9 cellular contexts compared by ENCODE assay signal in genomic region chr3:127373701-127374625, GRCh38.
DNase-seq lines count a peak whose midpoint lies in the region; ATAC-seq and TF ChIP-seq lines count a peak whose summit lies in the region.
"Had no signal": no experiment of that assay in that cellular context is flagged by ENCODE, and none has a peak within 500 bp of the region (broad histone marks: within the 10 kb centered on the region; RNA-seq: fewer than 3 reads in every experiment).

No MANE protein-coding gene starts in this region.

- H3K4me1 ChIP-seq in HEK293 (ENCODE audit: control insufficient read depth, insufficient read depth, low read length): no peaks in the 10 kb centered on the region
- H3K4me1 ChIP-seq: body of pancreas had no signal

- no peaks in the 10 kb centered on the region for H3K9me3 ChIP-seq in HEK293 (ENCODE audit: control insufficient read depth, insufficient read depth, low read depth, low read length)

- no peaks in the 10 kb centered on the region for H3K36me3 Mint-ChIP-seq in activated CD8-positive, alpha-beta T cell treated with anti-CD3 and anti-CD28 coated beads for 36 hours (ENCODE audit: low read depth)

- no peaks in the 10 kb centered on the region for H3K36me3 ChIP-seq in HEK293 (ENCODE audit: control insufficient read depth in 2 of 2, insufficient read depth in 1 of 2, low read length in 2 of 2)

- no peaks in the 10 kb centered on the region for H3K9me3 Mint-ChIP-seq in activated CD8-positive, alpha-beta T cell treated with anti-CD3 and anti-CD28 coated beads for 36 hours

- DNase-seq in Daoy (ENCODE audit: low read depth) (peak; percentile 35), myocyte (ENCODE audit: low read depth) (peak; percentile 3), anterior cingulate cortex (lab: John Stamatoyannopoulos, UW) (no peak)
- peak; percentile 41 for DNase-seq in activated CD8-positive, alpha-beta T cell treated with anti-CD3 and anti-CD28 coated beads for 36 hours
- DNase-seq in activated CD4-positive, CD25-positive, alpha-beta regulatory T cell treated with anti-CD3 and anti-CD28 coated beads, Interleukin-2, amount 50 U/mL, for 72 hours: no peak
- DNase-seq: body of pancreas, naive B cell had no signal

- no peaks in the 10 kb centered on the region for H3K4me1 Mint-ChIP-seq in activated CD8-positive, alpha-beta T cell treated with anti-CD3 and anti-CD28 coated beads for 36 hours (ENCODE audit: low read depth)

- H3K4me3 ChIP-seq in HEK293 (ENCODE audit: low read depth, low read length): no peak overlapping the region
- H3K4me3 ChIP-seq: body of pancreas had no signal

- intact Hi-C loops in activated CD8-positive, alpha-beta T cell treated with anti-CD3 and anti-CD28 coated beads for 36 hours (cut with micrococcal nuclease): no loop called here

- POLR2A ChIA-PET in HEK293 (lab: Yijun Ruan, JAX): no interaction called here
- POLR2A ChIA-PET in activated CD8-positive, alpha-beta T cell treated with anti-CD3 and anti-CD28 coated beads for 36 hours (lab: Charles Lee): no interaction called here

- H3K27me3 Mint-ChIP-seq in activated CD8-positive, alpha-beta T cell treated with anti-CD3 and anti-CD28 coated beads for 36 hours: peaks cover 2% of the 10 kb centered on the region

- TF ChIP-seq CTCF in HEK293 (tag by site-specific recombination; IDR thresholded peaks at IDR 0.05): no peak
- peak; percentile 37 for TF ChIP-seq CTCF in activated CD8-positive, alpha-beta T cell treated with anti-CD3 and anti-CD28 coated beads for 36 hours (IDR thresholded peaks at IDR 0.05)

- H3K27ac ChIP-seq in HEK293 (ENCODE audit: extremely low read depth, low read depth, low read length): no peak overlapping the region
- H3K27ac ChIP-seq: body of pancreas had no signal

- no peak overlapping the region for H3K27ac Mint-ChIP-seq in activated CD8-positive, alpha-beta T cell treated with anti-CD3 and anti-CD28 coated beads for 36 hours

- CTCF ChIA-PET in HEK293 (lab: Yijun Ruan, JAX): interaction anchor here (0.6 to 2.1 kb wide), 14 partner anchors 8 to 849 kb away, joined by 3 to 12 read pairs (median 4); no protein-coding TSS in a partner anchor
- CTCF ChIA-PET in activated CD8-positive, alpha-beta T cell treated with anti-CD3 and anti-CD28 coated beads for 36 hours (lab: Charles Lee): interaction anchor here (0.8 to 1.8 kb wide), 6 partner anchors 10 to 174 kb away, joined by 3 to 7 read pairs (median 5); no protein-coding TSS in a partner anchor

- H3K4me3 Mint-ChIP-seq in activated CD8-positive, alpha-beta T cell treated with anti-CD3 and anti-CD28 coated beads for 36 hours: no peak overlapping the region

- no peak for ATAC-seq in activated CD8-positive, alpha-beta T cell treated with anti-CD3 and anti-CD28 coated beads for 36 hours
- ATAC-seq in GM21515 (IDR thresholded peaks at IDR 0.05; ENCODE audit: unreplicated experiment): no peak
- ATAC-seq: body of pancreas had no signal

TF ChIP-seq in HEK293, 187 proteins besides CTCF, POLR2A, EP300 and RAD21:
- TF ChIP-seq ZNF140 (tag by site-specific recombination; IDR thresholded peaks at IDR 0.05) (no peak), ZNF324 (tag by site-specific recombination; IDR thresholded peaks at IDR 0.05) (no peak), PRDM4 (tag by site-specific recombination; IDR thresholded peaks at IDR 0.05) (no peak), GLIS1 (tag by site-specific recombination; IDR thresholded peaks at IDR 0.05) (peak; percentile 50)

Comparison
In these comparisons a context has a peak if more than half of its experiments do, and no peak if none do; other contexts are left out.
1. DNase-seq: peak in Daoy (single experiment), activated CD8-positive, alpha-beta T cell treated with anti-CD3 and anti-CD28 coated beads for 36 hours (single experiment) and myocyte (single experiment); none in activated CD4-positive, CD25-positive, alpha-beta regulatory T cell treated with anti-CD3 and anti-CD28 coated beads, Interleukin-2, amount 50 U/mL, for 72 hours (single experiment) and anterior cingulate cortex (0 of 58).